In the genomic region with DNA sequence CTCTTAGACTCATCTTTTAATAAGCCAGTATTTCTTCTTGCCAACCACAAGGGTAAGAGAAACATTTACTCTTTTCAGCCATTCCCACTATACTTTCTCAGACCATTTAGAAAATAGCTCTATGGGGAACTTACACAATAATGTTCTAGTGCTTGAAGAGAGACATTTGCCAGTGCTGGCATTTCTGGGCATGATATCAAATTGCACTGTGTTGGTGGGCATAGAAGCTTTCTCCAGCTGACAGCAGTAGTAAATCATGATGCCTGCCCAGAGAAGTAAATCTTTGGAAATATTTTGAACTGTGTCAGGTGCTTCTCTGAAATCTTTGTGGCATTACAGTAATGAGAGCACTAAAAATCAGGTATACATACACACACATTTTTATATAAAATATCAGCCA, we compare ENCODE assay signal across 24 cellular contexts.
"Had no signal": no experiment of that assay in that cellular context is flagged by ENCODE, and none has a peak within 500 bp of the region (broad histone marks: within the 10 kb centered on the region; RNA-seq: fewer than 3 reads in every experiment).

No MANE protein-coding gene starts in this region.

- H3K4me2 ChIP-seq: KMS-11 had no signal

- H3K36me3 ChIP-seq: Peyer's patch, SJCRH30 had no signal

- H3K4me1 ChIP-seq: Peyer's patch, SJCRH30 had no signal

- DNase-seq: activated CD4-positive, alpha-beta T cell treated with anti-CD3 and anti-CD28 coated beads for 4 hours; activated CD8-positive, alpha-beta T cell treated with anti-CD3 and anti-CD28 coated beads, Interleukin-2, amount 10 ng/mL, durations not matched to agents 7 days and 5 days; activated effector memory CD4-positive, alpha-beta T cell treated with anti-CD3 and anti-CD28 coated beads, Interleukin-2, amount 50 U/mL, for 16 hours; activated naive CD4-positive, alpha-beta T cell treated with Interleukin-2 at 50 U/mL for 16 hours; activated naive CD8-positive, alpha-beta T cell treated with anti-CD3 and anti-CD28 coated beads, Interleukin-2, amount 50 U/mL, for 24 hours; activated T-cell treated with anti-CD3 and anti-CD28 coated beads, Interleukin-2, amount 50 U/mL, for 4 hours; amygdala; NCI-H1092; NCI-H1417; NCI-H1694; NCI-H2029; NCI-H2171; NCI-H2227 treated with DMSO at 0.1 percent for 48 hours; NCI-H446 treated with DMSO at 0.1 percent for 48 hours; NCI-H524 treated with DMSO at 0.1 percent for 48 hours; NCI-H748 treated with DMSO at 0.1 percent for 48 hours; OCI-M1; Peyer's patch; Right ventricle myocardium superior; SJCRH30 had no signal

- H3K4me3 ChIP-seq: Peyer's patch, SJCRH30 had no signal

- H3K9me3 ChIP-seq: Peyer's patch, SJCRH30 had no signal

- H3K27me3 ChIP-seq: Peyer's patch, SJCRH30 had no signal

- ATAC-seq: activated CD4-positive, CD25-positive, alpha-beta regulatory T cell treated with anti-CD3 and anti-CD28 coated beads, Interleukin-2, amount 50 U/mL, for 24 hours; activated CD8-positive, alpha-beta T cell treated with anti-CD3 and anti-CD28 coated beads, Interleukin-2, amount 10 ng/mL, durations not matched to agents 7 days and 5 days; activated naive CD4-positive, alpha-beta T cell treated with anti-CD3 and anti-CD28 coated beads, Interleukin-2, amount 50 U/mL, for 72 hours; activated naive CD8-positive, alpha-beta T cell treated with anti-CD3 and anti-CD28 coated beads, Interleukin-2, amount 50 U/mL, for 24 hours; activated T-cell treated with anti-CD3 and anti-CD28 coated beads, Interleukin-2, amount 50 U/mL, for 4 hours had no signal

- H3K9ac ChIP-seq: KMS-11 had no signal

- H3K27ac ChIP-seq: KMS-11, Peyer's patch, RWPE1, SJCRH30 had no signal
